34 cellular contexts compared by ENCODE assay signal in genomic region chr9:130229759-130230158, GRCh38. TPM values are rescaled to one million over a fixed set of nuclear protein-coding genes. Genes with fewer than 3 reads are reported as not detected.
"Had no signal": no experiment of that assay in that cellular context is flagged by ENCODE, and none has a peak within 500 bp of the region (broad histone marks: within the 10 kb centered on the region; RNA-seq: fewer than 3 reads in every experiment).

No MANE protein-coding gene starts in this region.

- H3K4me3 ChIP-seq: MG63 had no signal

- DNase-seq: Karpas-422, Kasumi-1, MG63, MM.1S, MV-4-11, NCI-H1048, NCI-H1092, NCI-H1092 treated with DMSO at 0.1 percent for 48 hours, NCI-H1105, NCI-H1105 treated with DMSO at 0.1 percent for 48 hours, NCI-H1417, NCI-H1417 treated with DMSO at 0.1 percent for 48 hours, NCI-H1436, NCI-H1436 treated with DMSO at 0.1 percent for 48 hours, NCI-H146, NCI-H1694, NCI-H1694 treated with DMSO at 0.1 percent for 48 hours, NCI-H187, NCI-H187 treated with DMSO at 0.1 percent for 48 hours, NCI-H1930, NCI-H2029, NCI-H2029 treated with DMSO at 0.1 percent for 48 hours, NCI-H2081, NCI-H2081 treated with DMSO at 0.1 percent for 48 hours, NCI-H2107, NCI-H2227 treated with DMSO at 0.1 percent for 48 hours, NCI-H226, NCI-H345, NCI-H446, NCI-H446 treated with DMSO at 0.1 percent for 48 hours, NCI-H510A, NCI-H510A treated with DMSO at 0.1 percent for 48 hours had no signal

- H3K27me3 ChIP-seq: MG63 had no signal

RNA-seq across cellular contexts. Expression of gene HMCN2, which starts 35.8 kb away (rescaled TPM):
- total RNA-seq: M059J, MCF 10A had no signal
